In the genomic region with DNA sequence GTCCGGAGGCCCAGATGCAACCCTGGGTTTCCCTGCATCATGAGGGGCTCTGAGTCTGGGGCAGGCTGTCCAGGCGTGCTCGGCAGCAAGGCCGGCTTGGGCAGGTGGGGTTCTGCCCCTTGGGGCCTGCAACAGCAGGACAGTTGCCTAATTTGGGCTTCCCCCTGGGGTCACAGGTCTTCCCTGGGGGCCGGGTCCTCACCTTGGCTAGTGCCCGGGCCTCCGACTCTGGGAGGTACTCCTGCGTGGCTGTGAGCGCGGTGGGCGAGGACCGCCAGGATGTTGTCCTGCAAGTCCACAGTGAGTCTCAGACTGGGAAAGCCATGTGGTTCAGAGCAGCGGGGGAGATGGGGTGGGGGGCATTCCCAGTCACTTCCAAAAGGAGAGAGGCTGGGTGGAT, we compare ENCODE assay signal across 11 cellular contexts.
"Had no signal": no experiment of that assay in that cellular context is flagged by ENCODE, and none has a peak within 500 bp of the region (broad histone marks: within the 10 kb centered on the region; RNA-seq: fewer than 3 reads in every experiment).

No MANE protein-coding gene starts in this region.

- H3K27ac ChIP-seq: GM23248 had no signal

- H3K4me2 ChIP-seq: GM23338 had no signal

- H3K9me3 ChIP-seq: HAP-1 had no signal

- H3K4me1 ChIP-seq: HAP-1 had no signal

- H3K36me3 ChIP-seq: HAP-1 had no signal

- H3K4me3 ChIP-seq: GM23248, GM23338, HAP-1 had no signal

- H2AFZ ChIP-seq: GM23248, GM23338 had no signal

- H3K9ac ChIP-seq: GM23248 had no signal

- DNase-seq: GM23248, GOT3, H7, H9, HCEC 1CT, HFFc6 had no signal

- ATAC-seq: GM23338, HCT116 had no signal

- FAIRE-seq: H1, H54 had no signal
